Comparison of ENCODE assay signal across 1 cellular context in genomic region chr11:12222099-12222751, GRCh38.
A peak's percentile ranks its signal among the peaks of the same experiment; 100 is the strongest.
TF ChIP-seq lines count a peak whose summit lies in the region.

No MANE protein-coding gene starts in this region.

TF ChIP-seq in HepG2, 621 proteins besides CTCF, POLR2A, EP300 and RAD21 (continued from another document and continues in another):
- no peak for TF ChIP-seq POGK (CRISPR knock-in tag; conservative IDR thresholded peaks at IDR 0.05)
- no peak for TF ChIP-seq ZNF343 (CRISPR knock-in tag; IDR thresholded peaks at IDR 0.05)
- TF ChIP-seq ZBTB20 (CRISPR knock-in tag; IDR thresholded peaks at IDR 0.05; ENCODE audit: borderline replicate concordance, low read depth), result no peak
- no peak for TF ChIP-seq ZNF318 (CRISPR knock-in tag; IDR thresholded peaks at IDR 0.05)
- TF ChIP-seq KLF6 (CRISPR knock-in tag; IDR thresholded peaks at IDR 0.05), result no peak
- TF ChIP-seq SMARCC2 (IDR thresholded peaks at IDR 0.05), result no peak
- no peak for TF ChIP-seq BHLHE40 (IDR thresholded peaks at IDR 0.05; ENCODE audit: low read length)
- TF ChIP-seq ZFP41 (CRISPR knock-in tag; IDR thresholded peaks at IDR 0.05; ENCODE audit: borderline replicate concordance), result no peak
- TF ChIP-seq SKIL (CRISPR knock-in tag; IDR thresholded peaks at IDR 0.05; ENCODE audit: borderline replicate concordance), result peak; percentile 73; the same call in 1 of the 2 replicates
- no peak for TF ChIP-seq MAX (IDR thresholded peaks at IDR 0.05)
- TF ChIP-seq ZBTB42 (CRISPR knock-in tag; IDR thresholded peaks at IDR 0.05), result no peak
- TF ChIP-seq ZNF12 (CRISPR knock-in tag; IDR thresholded peaks at IDR 0.05), result no peak
- TF ChIP-seq NFIC (IDR thresholded peaks at IDR 0.05; ENCODE audit: low read length), result no peak
- TF ChIP-seq ZSCAN9 (CRISPR knock-in tag; IDR thresholded peaks at IDR 0.05; ENCODE audit: borderline replicate concordance), result no peak
- no peak for TF ChIP-seq ZNF891 (CRISPR knock-in tag; IDR thresholded peaks at IDR 0.05)
- TF ChIP-seq ATF1 (CRISPR knock-in tag; IDR thresholded peaks at IDR 0.05), result no peak
- TF ChIP-seq LRRFIP1 (CRISPR knock-in tag; conservative IDR thresholded peaks at IDR 0.05), result no peak
- no peak for TF ChIP-seq SP2 (CRISPR knock-in tag; IDR thresholded peaks at IDR 0.05)
- TF ChIP-seq MYC (CRISPR knock-in tag; IDR thresholded peaks at IDR 0.05; ENCODE audit: borderline replicate concordance), result 0 out of 2 replicates have a peak, but pooled peaks have one; percentile 20
- peak; percentile 25; the same call in 1 of the 3 replicates for TF ChIP-seq MXI1 (IDR thresholded peaks at IDR 0.05; ENCODE audit: borderline replicate concordance, low read depth, low read length)
- TF ChIP-seq ELF3 (CRISPR knock-in tag; IDR thresholded peaks at IDR 0.05), result peak; percentile 52; the same call in 1 of the 2 replicates
- TF ChIP-seq ZBTB7B (CRISPR knock-in tag; IDR thresholded peaks at IDR 0.05), result no peak
- TF ChIP-seq TAF1 (CRISPR knock-in tag; IDR thresholded peaks at IDR 0.05), result no peak
- no peak for TF ChIP-seq HINFP (CRISPR knock-in tag; IDR thresholded peaks at IDR 0.05; ENCODE audit: low read depth)
- no peak for TF ChIP-seq ZNF136 (CRISPR knock-in tag; IDR thresholded peaks at IDR 0.05; ENCODE audit: low read depth)
- TF ChIP-seq ZNF768 (CRISPR knock-in tag; IDR thresholded peaks at IDR 0.05), result no peak
- TF ChIP-seq ZNF672 (CRISPR knock-in tag; IDR thresholded peaks at IDR 0.05), result no peak
- TF ChIP-seq NONO (IDR thresholded peaks at IDR 0.05), result no peak
- no peak for TF ChIP-seq NONO (CRISPR knock-in tag; conservative IDR thresholded peaks at IDR 0.05)
- no peak for TF ChIP-seq SNAPC5 (CRISPR knock-in tag; IDR thresholded peaks at IDR 0.05; ENCODE audit: borderline replicate concordance)
- no peak for TF ChIP-seq ZBTB33 (CRISPR knock-in tag; IDR thresholded peaks at IDR 0.05)
- TF ChIP-seq MAZ (IDR thresholded peaks at IDR 0.05; ENCODE audit: borderline replicate concordance, low read depth, low read length), result no peak
- no peak for TF ChIP-seq MAZ (CRISPR knock-in tag; IDR thresholded peaks at IDR 0.05; ENCODE audit: low read depth)
- TF ChIP-seq ZNF33A (CRISPR knock-in tag; IDR thresholded peaks at IDR 0.05; ENCODE audit: borderline replicate concordance), result no peak
- no peak for TF ChIP-seq CENPX (CRISPR knock-in tag; IDR thresholded peaks at IDR 0.05)
- TF ChIP-seq GTF3A (CRISPR knock-in tag; conservative IDR thresholded peaks at IDR 0.05), result no peak
- peak; percentile 98 for TF ChIP-seq RXRB (CRISPR knock-in tag; IDR thresholded peaks at IDR 0.05; ENCODE audit: borderline replicate concordance)
- no peak for TF ChIP-seq ZNF850 (CRISPR knock-in tag; conservative IDR thresholded peaks at IDR 0.05)
- no peak for TF ChIP-seq ZEB1 (IDR thresholded peaks at IDR 0.05; ENCODE audit: insufficient replicate concordance, low read depth)
- no peak for TF ChIP-seq DNMT1 (CRISPR knock-in tag; IDR thresholded peaks at IDR 0.05)
- TF ChIP-seq HNF4A (CRISPR knock-in tag; IDR thresholded peaks at IDR 0.05), result peak; percentile 88
- TF ChIP-seq NCOA2 (CRISPR knock-in tag; IDR thresholded peaks at IDR 0.05), result no peak
